ENCODE assay signal across 26 cellular contexts in genomic region chr3:128556384-128556783, GRCh38.
"Had no signal": no experiment of that assay in that cellular context is flagged by ENCODE, and none has a peak within 500 bp of the region (broad histone marks: within the 10 kb centered on the region; RNA-seq: fewer than 3 reads in every experiment).

No MANE protein-coding gene starts in this region.

- H3K27ac ChIP-seq: epithelial cell of prostate, parathyroid adenoma, WERI-Rb-1 had no signal

- H3K4me3 Mint-ChIP-seq: activated CD4-positive, alpha-beta memory T cell treated with anti-CD3 and anti-CD28 coated beads, Interleukin-2, amount 10 ng/mL, durations not matched to agents 7 days and 5 days; activated CD4-positive, alpha-beta T cell treated with anti-CD3 and anti-CD28 coated beads, Interleukin-2, amount 10 ng/mL, durations not matched to agents 7 days and 5 days; activated naive CD4-positive, alpha-beta T cell treated with anti-CD3 and anti-CD28 coated beads, Interleukin-2, amount 50 U/mL, for 24 hours; activated naive CD8-positive, alpha-beta T cell treated with anti-CD3 and anti-CD28 coated beads, Interleukin-2, amount 50 U/mL, for 24 hours; activated T-cell treated with anti-CD3 and anti-CD28 coated beads, Interleukin-2, amount 50 U/mL, for 24 hours; naive thymus-derived CD4-positive, alpha-beta T cell; T-helper 1 cell treated with Interleukin-12 subunit alpha and Interleukin-12 subunit beta and Interleukin-4 antibody, amounts not matched to agents 30 μg/mL and 1 μg/mL, for 36 hours had no signal

- H2AFZ ChIP-seq: parathyroid adenoma had no signal

- H3K4me1 ChIP-seq: parathyroid adenoma had no signal

- FAIRE-seq: frontal cortex, islet of Langerhans had no signal

- H3K9ac ChIP-seq: parathyroid adenoma had no signal

- H3K27me3 ChIP-seq: right atrium auricular region had no signal

- H3K9me3 ChIP-seq: left lung, right atrium auricular region, tibial nerve had no signal

- H3K4me3 ChIP-seq: left lung, right atrium auricular region, tibial nerve had no signal

- ATAC-seq: activated CD4-positive, CD25-positive, alpha-beta regulatory T cell treated with anti-CD3 and anti-CD28 coated beads, Interleukin-2, amount 50 U/mL, for 24 hours; activated naive CD8-positive, alpha-beta T cell treated with anti-CD3 and anti-CD28 coated beads, Interleukin-2, amount 50 U/mL, for 24 hours; naive thymus-derived CD4-positive, alpha-beta T cell had no signal

- DNase-seq: activated CD4-positive, alpha-beta memory T cell treated with anti-CD3 and anti-CD28 coated beads, Interleukin-2, amount 10 ng/mL, durations not matched to agents 7 days and 5 days; activated CD4-positive, alpha-beta T cell treated with anti-CD3 and anti-CD28 coated beads, Interleukin-2, amount 10 ng/mL, durations not matched to agents 7 days and 5 days; activated CD8-positive, alpha-beta memory T cell treated with anti-CD3 and anti-CD28 coated beads, Interleukin-2, amount 50 U/mL, for 48 hours; activated naive CD8-positive, alpha-beta T cell treated with anti-CD3 and anti-CD28 coated beads, Interleukin-2, amount 50 U/mL, for 24 hours; activated T-cell treated with anti-CD3 and anti-CD28 coated beads, Interleukin-2, amount 50 U/mL, for 24 hours; amygdala; caudate nucleus; cortex of kidney; left lung; mammary epithelial cell; midbrain; naive thymus-derived CD4-positive, alpha-beta T cell; nucleus accumbens; spleen; stimulated activated naive CD4-positive, alpha-beta T cell; T1000; WERI-Rb-1 had no signal

- H3K36me3 Mint-ChIP-seq: activated naive CD4-positive, alpha-beta T cell treated with anti-CD3 and anti-CD28 coated beads, Interleukin-2, amount 50 U/mL, for 24 hours had no signal

- H3K36me3 ChIP-seq: left lung, right atrium auricular region, spleen, tibial nerve, WERI-Rb-1 had no signal

- H3K79me2 ChIP-seq: parathyroid adenoma had no signal

- H3K27ac Mint-ChIP-seq: activated CD4-positive, alpha-beta memory T cell treated with anti-CD3 and anti-CD28 coated beads, Interleukin-2, amount 10 ng/mL, durations not matched to agents 7 days and 5 days; activated CD4-positive, alpha-beta T cell treated with anti-CD3 and anti-CD28 coated beads, Interleukin-2, amount 10 ng/mL, durations not matched to agents 7 days and 5 days; activated naive CD4-positive, alpha-beta T cell treated with anti-CD3 and anti-CD28 coated beads, Interleukin-2, amount 50 U/mL, for 24 hours; activated naive CD8-positive, alpha-beta T cell treated with anti-CD3 and anti-CD28 coated beads, Interleukin-2, amount 50 U/mL, for 24 hours; activated T-cell treated with anti-CD3 and anti-CD28 coated beads, Interleukin-2, amount 50 U/mL, for 24 hours; naive thymus-derived CD4-positive, alpha-beta T cell; T-helper 1 cell treated with Interleukin-12 subunit alpha and Interleukin-12 subunit beta and Interleukin-4 antibody, amounts not matched to agents 30 μg/mL and 1 μg/mL, for 36 hours had no signal

- H3K9me3 Mint-ChIP-seq: activated CD4-positive, alpha-beta memory T cell treated with anti-CD3 and anti-CD28 coated beads, Interleukin-2, amount 10 ng/mL, durations not matched to agents 7 days and 5 days; activated CD4-positive, alpha-beta T cell treated with anti-CD3 and anti-CD28 coated beads, Interleukin-2, amount 10 ng/mL, durations not matched to agents 7 days and 5 days; activated naive CD4-positive, alpha-beta T cell treated with anti-CD3 and anti-CD28 coated beads, Interleukin-2, amount 50 U/mL, for 24 hours; activated naive CD8-positive, alpha-beta T cell treated with anti-CD3 and anti-CD28 coated beads, Interleukin-2, amount 50 U/mL, for 24 hours; activated T-cell treated with anti-CD3 and anti-CD28 coated beads, Interleukin-2, amount 50 U/mL, for 24 hours; T-helper 1 cell treated with Interleukin-12 subunit alpha and Interleukin-12 subunit beta and Interleukin-4 antibody, amounts not matched to agents 30 μg/mL and 1 μg/mL, for 36 hours had no signal
